ENCODE assay signal across 10 cellular contexts in genomic region chr5:92208265-92208664, GRCh38.
"Had no signal": no experiment of that assay in that cellular context is flagged by ENCODE, and none has a peak within 500 bp of the region (broad histone marks: within the 10 kb centered on the region; RNA-seq: fewer than 3 reads in every experiment).

No MANE protein-coding gene starts in this region.

- H3K4me3 ChIP-seq: GM23338, K562 had no signal

- ATAC-seq: GM23338, K562 had no signal

- FAIRE-seq: H1, H54, K562 had no signal

- H3K27ac ChIP-seq: HL-60 had no signal

- H2AFZ ChIP-seq: GM23338 had no signal

- H3K4me2 ChIP-seq: GM23338 had no signal

- DNase-seq: H9, HCEC 1CT, HFFc6, Kasumi-1, KG1 had no signal
